13 cellular contexts compared by ENCODE assay signal in the genomic region with DNA sequence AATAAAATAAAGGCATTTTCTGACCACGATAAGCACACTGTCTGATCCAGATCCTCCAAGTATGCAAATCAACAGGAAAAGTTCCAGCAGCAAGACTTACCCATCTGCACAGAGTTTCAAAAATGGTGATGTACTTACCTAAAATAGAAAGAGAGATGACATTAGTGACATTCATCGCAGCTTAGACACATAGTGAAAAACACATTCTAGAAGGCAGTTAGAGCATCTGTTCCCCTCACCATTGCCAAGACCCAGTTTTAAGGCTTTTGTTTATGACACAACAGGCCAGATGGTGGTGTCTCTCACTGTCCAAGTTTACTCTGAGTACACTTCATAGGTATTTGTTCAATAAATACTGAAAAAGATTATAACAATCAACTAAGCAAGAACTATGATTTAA.
DNase-seq lines count a peak whose midpoint lies in the region; ATAC-seq and TF ChIP-seq lines count a peak whose summit lies in the region.
"Had no signal": no experiment of that assay in that cellular context is flagged by ENCODE, and none has a peak within 500 bp of the region (broad histone marks: within the 10 kb centered on the region; RNA-seq: fewer than 3 reads in every experiment).

No MANE protein-coding gene starts in this region.

- no peak overlapping the region for H3K4me3 ChIP-seq in upper lobe of left lung
- H3K4me3 ChIP-seq in Caco-2 (ENCODE audit: low read depth, low read length): no peak overlapping the region
- H3K4me3 ChIP-seq: dorsolateral prefrontal cortex, left ventricle myocardium inferior, skin epidermis had no signal

- H3K27me3 ChIP-seq in upper lobe of left lung (no peaks in the 10 kb centered on the region), Caco-2 (replicated peaks; ENCODE audit: control insufficient read depth, insufficient read depth, low read length) (no peaks in the 10 kb centered on the region; the same call in 1 of the 2 replicates)
- H3K27me3 ChIP-seq: dorsolateral prefrontal cortex had no signal

- H3K4me1 ChIP-seq in upper lobe of left lung (no peaks in the 10 kb centered on the region), Caco-2 (no peaks in the 10 kb centered on the region)
- H3K4me1 ChIP-seq: left ventricle myocardium inferior had no signal

- H3K9me3 Mint-ChIP-seq in brain (peaks cover 7 to 16% (median 13%) of the 10 kb centered on the region in 5 experiments), Caco-2 (ENCODE audit: unreplicated experiment) (no peaks in the 10 kb centered on the region)
- H3K9me3 Mint-ChIP-seq: stimulated activated naive CD8-positive, alpha-beta T cell treated with anti-CD3 and anti-CD28 coated beads, Interleukin-15, amount 100 ng/mL, for 72 hours had no signal

- H3K27ac ChIP-seq in upper lobe of left lung: no peak overlapping the region
- H3K27ac ChIP-seq: left ventricle myocardium inferior, skin epidermis had no signal

- POLR2A ChIA-PET in Caco-2 (lab: Charles Lee): no interaction called here

- H3K27ac Mint-ChIP-seq in brain (peak overlapping the region in 4 of 5 experiments; percentile 26 to 70 (median 48)), Caco-2 (ENCODE audit: unreplicated experiment) (no peak overlapping the region)
- H3K27ac Mint-ChIP-seq: stimulated activated naive CD8-positive, alpha-beta T cell treated with anti-CD3 and anti-CD28 coated beads, Interleukin-15, amount 100 ng/mL, for 72 hours had no signal

- H3K36me3 Mint-ChIP-seq in brain (peaks cover 6% of the 10 kb centered on the region), Caco-2 (ENCODE audit: insufficient read depth, unreplicated experiment) (no peaks in the 10 kb centered on the region)

- TF ChIP-seq POLR2A in upper lobe of left lung (IDR thresholded peaks at IDR 0.05): no peak

- CTCF ChIA-PET in Caco-2 (lab: Charles Lee): no interaction called here

- intact Hi-C loops in Caco-2 (cut with micrococcal nuclease; ENCODE audit: unreplicated experiment): no loop called here

- H3K4me1 Mint-ChIP-seq in brain (peaks cover 35% of the 10 kb centered on the region), Caco-2 (ENCODE audit: low read depth, unreplicated experiment) (no peaks in the 10 kb centered on the region)
- H3K4me1 Mint-ChIP-seq: stimulated activated naive CD8-positive, alpha-beta T cell treated with anti-CD3 and anti-CD28 coated beads, Interleukin-15, amount 100 ng/mL, for 72 hours had no signal

- TF ChIP-seq CTCF in brain (conservative IDR thresholded peaks at IDR 0.05) (no peak), upper lobe of left lung (IDR thresholded peaks at IDR 0.05) (no peak), Caco-2 (IDR thresholded peaks at IDR 0.05; ENCODE audit: insufficient read depth in 1 of 2, low read depth in 1 of 2, low read length in 1 of 2, severe bottlenecking in 1 of 2, unreplicated experiment in 1 of 2) (no peak)

- H3K9me3 ChIP-seq in upper lobe of left lung (no peaks in the 10 kb centered on the region), Caco-2 (no peaks in the 10 kb centered on the region)

- BruUV-seq in Caco-2 (replicated peaks; lab: Mats Ljungman, UMichigan): no TSS peak

- whole genome bisulfite sequencing in upper lobe of left lung, 2 donors: 72 to 88% methylated on average over 2 of the region's 2 CpGs

- H3K27me3 Mint-ChIP-seq in brain (peaks cover 3% of the 10 kb centered on the region), Caco-2 (ENCODE audit: insufficient read depth, unreplicated experiment) (peaks cover 7% of the 10 kb centered on the region)

- ATAC-seq in GM19395 (IDR thresholded peaks at IDR 0.05; ENCODE audit: unreplicated experiment) (peak; percentile 75), HG03103 (IDR thresholded peaks at IDR 0.05; ENCODE audit: low read depth, unreplicated experiment) (peak; percentile 77), upper lobe of left lung (ENCODE audit: low FRiP score in 2 of 2) (no peak)
- ATAC-seq: stimulated activated naive CD8-positive, alpha-beta T cell treated with anti-CD3 and anti-CD28 coated beads, Interleukin-15, amount 100 ng/mL, for 72 hours had no signal

- H3K4me3 Mint-ChIP-seq in brain (peak overlapping the region in 2 of 5 experiments; percentile 6 to 10), Caco-2 (ENCODE audit: unreplicated experiment) (no peak overlapping the region)
- H3K4me3 Mint-ChIP-seq: stimulated activated naive CD8-positive, alpha-beta T cell treated with anti-CD3 and anti-CD28 coated beads, Interleukin-15, amount 100 ng/mL, for 72 hours had no signal

- DNase-seq in DMS 273 (lab: John Stamatoyannopoulos, UW; ENCODE audit: unreplicated experiment) (peak; percentile 92), activated gamma-delta T cell treated with Interleukin-2 at 50 U/mL for 16 hours (no peak), NCI-H510A (lab: John Stamatoyannopoulos, UW) (no peak), upper lobe of left lung (no peak), Caco-2 (no peak)
- DNase-seq: activated T-cell treated with anti-CD3 and anti-CD28 coated beads for 4 hours; left ventricle myocardium inferior; stimulated activated naive CD8-positive, alpha-beta T cell treated with anti-CD3 and anti-CD28 coated beads, Interleukin-15, amount 100 ng/mL, for 72 hours had no signal

- no peak for TF ChIP-seq EP300 in upper lobe of left lung (IDR thresholded peaks at IDR 0.05)

- H3K36me3 ChIP-seq in upper lobe of left lung: no peaks in the 10 kb centered on the region
- no peaks in the 10 kb centered on the region for H3K36me3 ChIP-seq in Caco-2 (ENCODE audit: control insufficient read depth, insufficient read depth, low read length)
- H3K36me3 ChIP-seq: left ventricle myocardium inferior had no signal

Comparison
In these comparisons a context has a peak if more than half of its experiments do, and no peak if none do; other contexts are left out.
1. ATAC-seq: peak in GM19395 (single experiment) and HG03103 (single experiment); none in upper lobe of left lung (0 of 2).